In genomic region chr15:48040166-48040817, GRCh38 we compare ENCODE assay signal across 9 cellular contexts.
A peak's percentile ranks its signal among the peaks of the same experiment; 100 is the strongest.
DNase-seq lines count a peak whose midpoint lies in the region; ATAC-seq lines count a peak whose summit lies in the region.
"Had no signal": no experiment of that assay in that cellular context is flagged by ENCODE, and none has a peak within 500 bp of the region (broad histone marks: within the 10 kb centered on the region; RNA-seq: fewer than 3 reads in every experiment).

No MANE protein-coding gene starts in this region.

- in situ Hi-C loops in KBM-7 (cut with MboI; ENCODE audit: low pct_unique_long_range_greater_than_20kb, low sequenced_read_pairs), result no loop called here

- no peaks in the 10 kb centered on the region for H3K9me3 ChIP-seq in mesodermal cell (ENCODE audit: control insufficient read depth, low read length)
- H3K9me3 ChIP-seq: gastrocnemius medialis had no signal

- no peak overlapping the region for H3K4me3 ChIP-seq in mesodermal cell (ENCODE audit: extremely low read depth, insufficient read depth, low read length, poor library complexity, severe bottlenecking)
- H3K4me3 ChIP-seq: gastrocnemius medialis had no signal

- H3K27ac ChIP-seq in mesodermal cell (ENCODE audit: low read depth, low read length, severe bottlenecking), result peak overlapping the region; percentile 31
- H3K27ac ChIP-seq: gastrocnemius medialis had no signal

- peaks cover 5% of the 10 kb centered on the region for H3K4me1 ChIP-seq in mesodermal cell (ENCODE audit: control insufficient read depth, insufficient read depth, low read length, poor library complexity, severe bottlenecking)
- H3K4me1 ChIP-seq: gastrocnemius medialis had no signal

- DNase-seq in COLO829 (ENCODE audit: low spot score) (peak; percentile 87), LHCN-M2 (ENCODE audit: low read depth) (peak; percentile 89), astrocyte of the hippocampus (ENCODE audit: low read depth, low spot score) (peak; percentile 78), KBM-7 (no peak), ureter (ENCODE audit: low spot score) (no peak)
- DNase-seq: gastrocnemius medialis had no signal

- ATAC-seq in GM21526 (IDR thresholded peaks at IDR 0.05; ENCODE audit: low FRiP score, unreplicated experiment) (no peak), HG03565 (IDR thresholded peaks at IDR 0.05; ENCODE audit: unreplicated experiment) (no peak)
- ATAC-seq: gastrocnemius medialis had no signal

- no peaks in the 10 kb centered on the region for H3K36me3 ChIP-seq in mesodermal cell (ENCODE audit: control insufficient read depth, insufficient read depth, low read length)
- H3K36me3 ChIP-seq: gastrocnemius medialis had no signal

- 61 to 73% methylated on average over 3 of the region's 6 CpGs for WGBS in mesodermal cell (ENCODE audit: insufficient coverage in 2 of 2), 2 experiments

Comparison
In these comparisons a context has a peak if more than half of its experiments do, and no peak if none do; other contexts are left out.
1. DNase-seq: peak in COLO829 (single experiment), LHCN-M2 (single experiment) and astrocyte of the hippocampus (single experiment); none in KBM-7 (single experiment) and ureter (single experiment).